1 cellular context compared by ENCODE assay signal in genomic region chr14:100213956-100214767, GRCh38.
TF ChIP-seq lines count a peak whose summit lies in the region.

No MANE protein-coding gene starts in this region.

TF ChIP-seq in HepG2, 621 proteins besides CTCF, POLR2A, EP300 and RAD21 (continued from another document and continues in another):
- TF ChIP-seq ZNF407 (CRISPR knock-in tag; IDR thresholded peaks at IDR 0.05; ENCODE audit: not compliant biosample characterization) (peak; percentile 24), ZNF292 (CRISPR knock-in tag; IDR thresholded peaks at IDR 0.05; ENCODE audit: borderline replicate concordance, low read depth) (no peak; the same call in 1 of the 2 replicates), ZNF572 (CRISPR knock-in tag; IDR thresholded peaks at IDR 0.05) (no peak), ETV6 (CRISPR knock-in tag; conservative IDR thresholded peaks at IDR 0.05) (peak; percentile 46; the same call in 1 of the 2 replicates), ARID3A (IDR thresholded peaks at IDR 0.05; ENCODE audit: low read depth, low read length) (no peak), ZHX2 (IDR thresholded peaks at IDR 0.05; ENCODE audit: low read depth) (no peak), ZHX2 (CRISPR knock-in tag; IDR thresholded peaks at IDR 0.05; ENCODE audit: borderline replicate concordance) (peak; percentile 52; the same call in 1 of the 2 replicates), JUND (CRISPR knock-in tag; IDR thresholded peaks at IDR 0.05) (no peak), CEBPB (IDR thresholded peaks at IDR 0.05; ENCODE audit: borderline replicate concordance, low read depth, low read length) (no peak), ZNF691 (CRISPR knock-in tag; IDR thresholded peaks at IDR 0.05; ENCODE audit: borderline replicate concordance, low read depth) (0 out of 2 replicates have a peak, but pooled peaks have one; percentile 71), ZNF772 (CRISPR knock-in tag; IDR thresholded peaks at IDR 0.05) (peak; percentile 25; the same call in 1 of the 2 replicates), TEAD2 (CRISPR knock-in tag; IDR thresholded peaks at IDR 0.05) (no peak), ZZZ3 (CRISPR knock-in tag; IDR thresholded peaks at IDR 0.05; ENCODE audit: borderline replicate concordance) (peak; percentile 48; the same call in 1 of the 2 replicates), TFE3 (CRISPR knock-in tag; IDR thresholded peaks at IDR 0.05) (peak; percentile 33; the same call in 1 of the 2 replicates), ZNF256 (CRISPR knock-in tag; conservative IDR thresholded peaks at IDR 0.05) (0 out of 2 replicates have a peak, but pooled peaks have one; percentile 72), ZNF781 (CRISPR knock-in tag; IDR thresholded peaks at IDR 0.05; ENCODE audit: borderline replicate concordance, not compliant biosample characterization) (no peak), ZSCAN21 (CRISPR knock-in tag; IDR thresholded peaks at IDR 0.05; ENCODE audit: borderline replicate concordance) (peak; percentile 93), GABPA (IDR thresholded peaks at IDR 0.05; ENCODE audit: low read depth, low read length) (peak; percentile 45; the same call in 1 of the 2 replicates), GABPA (CRISPR knock-in tag; IDR thresholded peaks at IDR 0.05; ENCODE audit: low read depth) (0 out of 2 replicates have a peak, but pooled peaks have one; percentile 35), ZBTB20 (CRISPR knock-in tag; IDR thresholded peaks at IDR 0.05; ENCODE audit: borderline replicate concordance, low read depth) (no peak), ZNF670 (CRISPR knock-in tag; IDR thresholded peaks at IDR 0.05; ENCODE audit: borderline replicate concordance) (0 out of 2 replicates have a peak, but pooled peaks have one; percentile 31), ZNF207 (IDR thresholded peaks at IDR 0.05; ENCODE audit: borderline replicate concordance) (no peak), PATZ1 (CRISPR knock-in tag; IDR thresholded peaks at IDR 0.05) (peak; percentile 66; the same call in 1 of the 2 replicates), ETV5 (CRISPR knock-in tag; IDR thresholded peaks at IDR 0.05; ENCODE audit: borderline replicate concordance) (peak; percentile 79), ZFP91 (CRISPR knock-in tag; IDR thresholded peaks at IDR 0.05; ENCODE audit: borderline replicate concordance) (peak; percentile 88), ZNF614 (CRISPR knock-in tag; IDR thresholded peaks at IDR 0.05; ENCODE audit: borderline replicate concordance) (peak; percentile 29; the same call in 1 of the 2 replicates), ZBTB46 (CRISPR knock-in tag; IDR thresholded peaks at IDR 0.05; ENCODE audit: borderline replicate concordance) (no peak), ZNF562 (CRISPR knock-in tag; IDR thresholded peaks at IDR 0.05; ENCODE audit: borderline replicate concordance) (no peak), KAT7 (CRISPR knock-in tag; IDR thresholded peaks at IDR 0.05; ENCODE audit: borderline replicate concordance) (peak; percentile 85; the same call in 1 of the 2 replicates)
